Comparison of ENCODE assay signal across 8 cellular contexts in genomic region chr15:62549345-62549970, GRCh38.
A peak's percentile ranks its signal among the peaks of the same experiment; 100 is the strongest.
DNase-seq lines count a peak whose midpoint lies in the region; ATAC-seq and TF ChIP-seq lines count a peak whose summit lies in the region.

No MANE protein-coding gene starts in this region.

- intact Hi-C loops in activated T-helper 1 cell treated with anti-CD3 and anti-CD28 coated beads, Interleukin-12 subunit alpha, Interleukin-12 subunit beta, Interleukin-2, Interleukin-4 antibody, amounts not matched to agents 30 ng/mL and 10 ng/mL and 1 ng/mL, durations not matched to agents 14 hours and 24 hours and 36 hours (cut with micrococcal nuclease) = no loop called here

- no peak for ATAC-seq in GM21723 (IDR thresholded peaks at IDR 0.05; ENCODE audit: unreplicated experiment)

- H3K36me3 Mint-ChIP-seq in endothelial cell (ENCODE audit: low read depth, unreplicated experiment) = no peaks in the 10 kb centered on the region
- no peaks in the 10 kb centered on the region for H3K36me3 Mint-ChIP-seq in activated T-helper 1 cell treated with anti-CD3 and anti-CD28 coated beads, Interleukin-12 subunit alpha, Interleukin-12 subunit beta, Interleukin-2, Interleukin-4 antibody, amounts not matched to agents 30 ng/mL and 10 ng/mL and 1 ng/mL, durations not matched to agents 14 hours and 24 hours and 36 hours (ENCODE audit: low read depth)

- no peak for TF ChIP-seq POLR2A in NB4 (IDR thresholded peaks at IDR 0.05; ENCODE audit: extremely low read depth, insufficient read length)

- TF ChIP-seq CTCF in NB4 (IDR thresholded peaks at IDR 0.05; ENCODE audit: low read depth, low read length) (peak; percentile 60), endothelial cell (IDR thresholded peaks at IDR 0.05; ENCODE audit: unreplicated experiment) (peak; percentile 36)

- H3K9me3 Mint-ChIP-seq in endothelial cell (ENCODE audit: unreplicated experiment) = no peaks in the 10 kb centered on the region
- no peaks in the 10 kb centered on the region for H3K9me3 Mint-ChIP-seq in activated T-helper 1 cell treated with anti-CD3 and anti-CD28 coated beads, Interleukin-12 subunit alpha, Interleukin-12 subunit beta, Interleukin-2, Interleukin-4 antibody, amounts not matched to agents 30 ng/mL and 10 ng/mL and 1 ng/mL, durations not matched to agents 14 hours and 24 hours and 36 hours

- H3K4me3 ChIP-seq in NB4 (ENCODE audit: low read depth, low read length) = no peak overlapping the region

- peaks cover 4% of the 10 kb centered on the region for H3K27me3 Mint-ChIP-seq in endothelial cell (ENCODE audit: unreplicated experiment)
- H3K27me3 Mint-ChIP-seq in activated T-helper 1 cell treated with anti-CD3 and anti-CD28 coated beads, Interleukin-12 subunit alpha, Interleukin-12 subunit beta, Interleukin-2, Interleukin-4 antibody, amounts not matched to agents 30 ng/mL and 10 ng/mL and 1 ng/mL, durations not matched to agents 14 hours and 24 hours and 36 hours (ENCODE audit: insufficient read depth) = peaks cover 8% of the 10 kb centered on the region

- no peak overlapping the region for H3K27ac Mint-ChIP-seq in endothelial cell (ENCODE audit: unreplicated experiment)
- H3K27ac Mint-ChIP-seq in activated T-helper 1 cell treated with anti-CD3 and anti-CD28 coated beads, Interleukin-12 subunit alpha, Interleukin-12 subunit beta, Interleukin-2, Interleukin-4 antibody, amounts not matched to agents 30 ng/mL and 10 ng/mL and 1 ng/mL, durations not matched to agents 14 hours and 24 hours and 36 hours = no peak overlapping the region

- H3K4me3 Mint-ChIP-seq in endothelial cell (ENCODE audit: unreplicated experiment) = no peak overlapping the region
- no peak overlapping the region for H3K4me3 Mint-ChIP-seq in activated T-helper 1 cell treated with anti-CD3 and anti-CD28 coated beads, Interleukin-12 subunit alpha, Interleukin-12 subunit beta, Interleukin-2, Interleukin-4 antibody, amounts not matched to agents 30 ng/mL and 10 ng/mL and 1 ng/mL, durations not matched to agents 14 hours and 24 hours and 36 hours

- peak; percentile 33 for DNase-seq in NCI-H748 (lab: John Stamatoyannopoulos, UW; ENCODE audit: unreplicated experiment)
- DNase-seq in NCI-H748 treated with DMSO at 0.1 percent for 48 hours (lab: John Stamatoyannopoulos, UW) = no peak
- peak; percentile 20 for DNase-seq in NB4 (ENCODE audit: low read depth)
- DNase-seq in endothelial cell (ENCODE audit: low spot score) = peak; percentile 13
- DNase-seq in renal cortical epithelial cell (ENCODE audit: low read depth) = peak; percentile 57
- DNase-seq in activated T-helper 1 cell treated with anti-CD3 and anti-CD28 coated beads, Interleukin-12 subunit alpha, Interleukin-12 subunit beta, Interleukin-2, Interleukin-4 antibody, amounts not matched to agents 30 ng/mL and 10 ng/mL and 1 ng/mL, durations not matched to agents 14 hours and 24 hours and 36 hours (ENCODE audit: low spot score) = no peak
- DNase-seq in DMS79 treated with DMSO at 0.1 percent for 48 hours (lab: John Stamatoyannopoulos, UW) = no peak

- H3K4me1 Mint-ChIP-seq in endothelial cell (ENCODE audit: unreplicated experiment) = peaks cover 5% of the 10 kb centered on the region
- no peaks in the 10 kb centered on the region for H3K4me1 Mint-ChIP-seq in activated T-helper 1 cell treated with anti-CD3 and anti-CD28 coated beads, Interleukin-12 subunit alpha, Interleukin-12 subunit beta, Interleukin-2, Interleukin-4 antibody, amounts not matched to agents 30 ng/mL and 10 ng/mL and 1 ng/mL, durations not matched to agents 14 hours and 24 hours and 36 hours (ENCODE audit: low read depth)

Comparison
In these comparisons a context has a peak if more than half of its experiments do, and no peak if none do; other contexts are left out.
1. DNase-seq: peak in NCI-H748 (single experiment), NB4 (single experiment), endothelial cell (single experiment) and renal cortical epithelial cell (single experiment); none in NCI-H748 treated with DMSO at 0.1 percent for 48 hours (single experiment), activated T-helper 1 cell treated with anti-CD3 and anti-CD28 coated beads, Interleukin-12 subunit alpha, Interleukin-12 subunit beta, Interleukin-2, Interleukin-4 antibody, amounts not matched to agents 30 ng/mL and 10 ng/mL and 1 ng/mL, durations not matched to agents 14 hours and 24 hours and 36 hours (single experiment) and DMS79 treated with DMSO at 0.1 percent for 48 hours (single experiment).